8 cellular contexts compared by ENCODE assay signal in genomic region chr12:40104461-40105264, GRCh38. TPM values are rescaled to one million over a fixed set of nuclear protein-coding genes. Genes with fewer than 3 reads are reported as not detected.
DNase-seq lines count a peak whose midpoint lies in the region; ATAC-seq and TF ChIP-seq lines count a peak whose summit lies in the region.

No MANE protein-coding gene starts in this region.

- 12% methylated on average over 19 of the region's 20 CpGs for WGBS in hepatocyte (ENCODE audit: low lambda C conversion rate, missing lambda C conversion rate)

- no peaks in the 10 kb centered on the region for H3K36me3 ChIP-seq in H7 (replicated peaks; ENCODE audit: control insufficient read depth, insufficient read depth, low read length)
- no peaks in the 10 kb centered on the region for H3K36me3 ChIP-seq in hepatocyte (replicated peaks; ENCODE audit: insufficient read depth, low read depth)

- H4K20me1 ChIP-seq in hepatocyte (ENCODE audit: insufficient read depth, poor library complexity, severe bottlenecking): peaks cover 6% of the 10 kb centered on the region

- ATAC-seq in stimulated activated memory B cell treated with anti-CD40 and anti-IgM and Interleukin-4, amounts not matched to agents 10 μg/mL and 1 μg/mL and 100 μg/mL, for 72 hours: peak; percentile 3
- ATAC-seq in HG03108 (IDR thresholded peaks at IDR 0.05; ENCODE audit: unreplicated experiment) (no peak), GM18520 (IDR thresholded peaks at IDR 0.05; ENCODE audit: unreplicated experiment) (no peak)

- peak overlapping the region; percentile 62 for H3K27ac Mint-ChIP-seq in activated CD4-positive, alpha-beta T cell treated with anti-CD3 and anti-CD28 coated beads, Interleukin-2, amount 10 ng/mL, durations not matched to agents 7 days and 5 days
- peak overlapping the region; percentile 53 for H3K27ac Mint-ChIP-seq in stimulated activated memory B cell treated with anti-CD40 and anti-IgM and Interleukin-4, amounts not matched to agents 10 μg/mL and 1 μg/mL and 100 μg/mL, for 72 hours

- no peaks in the 10 kb centered on the region for H3K36me3 Mint-ChIP-seq in activated CD4-positive, alpha-beta T cell treated with anti-CD3 and anti-CD28 coated beads, Interleukin-2, amount 10 ng/mL, durations not matched to agents 7 days and 5 days (ENCODE audit: low read depth)
- peaks cover 19% of the 10 kb centered on the region for H3K36me3 Mint-ChIP-seq in stimulated activated memory B cell treated with anti-CD40 and anti-IgM and Interleukin-4, amounts not matched to agents 10 μg/mL and 1 μg/mL and 100 μg/mL, for 72 hours

- H3K27ac ChIP-seq in hepatocyte: peak overlapping the region; percentile 75

- H3K27me3 ChIP-seq in H7 (ENCODE audit: control insufficient read depth, insufficient read depth, low read length): peaks cover 2% of the 10 kb centered on the region; the same call in 1 of the 2 replicates
- no peaks in the 10 kb centered on the region for H3K27me3 ChIP-seq in hepatocyte

- peak overlapping the region; percentile 72 for H3K4me3 Mint-ChIP-seq in activated CD4-positive, alpha-beta T cell treated with anti-CD3 and anti-CD28 coated beads, Interleukin-2, amount 10 ng/mL, durations not matched to agents 7 days and 5 days
- peak overlapping the region; percentile 77 for H3K4me3 Mint-ChIP-seq in stimulated activated memory B cell treated with anti-CD40 and anti-IgM and Interleukin-4, amounts not matched to agents 10 μg/mL and 1 μg/mL and 100 μg/mL, for 72 hours

- no peaks in the 10 kb centered on the region for H3K9me2 ChIP-seq in hepatocyte (replicated peaks; ENCODE audit: insufficient read depth)

- CTCF ChIA-PET in activated CD4-positive, alpha-beta T cell treated with anti-CD3 and anti-CD28 coated beads, Interleukin-2, amount 10 ng/mL, durations not matched to agents 7 days and 5 days (lab: Charles Lee): interaction anchor here (1.1 to 2.0 kb wide), 3 partner anchors 10 to 94 kb away, joined by 3 to 5 read pairs (median 5); no protein-coding TSS in a partner anchor

- TF ChIP-seq CTCF in hepatocyte (IDR thresholded peaks at IDR 0.05; ENCODE audit: poor library complexity): no peak

- H3K9me3 Mint-ChIP-seq in activated CD4-positive, alpha-beta T cell treated with anti-CD3 and anti-CD28 coated beads, Interleukin-2, amount 10 ng/mL, durations not matched to agents 7 days and 5 days: no peaks in the 10 kb centered on the region
- H3K9me3 Mint-ChIP-seq in stimulated activated memory B cell treated with anti-CD40 and anti-IgM and Interleukin-4, amounts not matched to agents 10 μg/mL and 1 μg/mL and 100 μg/mL, for 72 hours: no peaks in the 10 kb centered on the region

- H3K27me3 Mint-ChIP-seq in activated CD4-positive, alpha-beta T cell treated with anti-CD3 and anti-CD28 coated beads, Interleukin-2, amount 10 ng/mL, durations not matched to agents 7 days and 5 days: peaks cover 11% of the 10 kb centered on the region
- H3K27me3 Mint-ChIP-seq in stimulated activated memory B cell treated with anti-CD40 and anti-IgM and Interleukin-4, amounts not matched to agents 10 μg/mL and 1 μg/mL and 100 μg/mL, for 72 hours: no peaks in the 10 kb centered on the region

- peaks cover 30% of the 10 kb centered on the region for H3K4me1 Mint-ChIP-seq in activated CD4-positive, alpha-beta T cell treated with anti-CD3 and anti-CD28 coated beads, Interleukin-2, amount 10 ng/mL, durations not matched to agents 7 days and 5 days
- H3K4me1 Mint-ChIP-seq in stimulated activated memory B cell treated with anti-CD40 and anti-IgM and Interleukin-4, amounts not matched to agents 10 μg/mL and 1 μg/mL and 100 μg/mL, for 72 hours: peaks cover 68% of the 10 kb centered on the region

- H2AFZ ChIP-seq in hepatocyte: peak overlapping the region; percentile 98

- in situ Hi-C loops in ACHN (cut with HindIII; ENCODE audit: low pct_ligation_motif_present, low pct_unique_long_range_greater_than_20kb, low sequenced_read_pairs): no loop called here

- H3K4me2 ChIP-seq in hepatocyte: peak overlapping the region; percentile 97

- H3K4me1 ChIP-seq in hepatocyte (ENCODE audit: insufficient read depth): peaks cover 15% of the 10 kb centered on the region

- peak overlapping the region; percentile 82 for H3K4me3 ChIP-seq in H7 (ENCODE audit: insufficient read depth, low read depth, low read length)
- peak overlapping the region; percentile 98 for H3K4me3 ChIP-seq in hepatocyte

- POLR2A ChIA-PET in activated CD4-positive, alpha-beta T cell treated with anti-CD3 and anti-CD28 coated beads, Interleukin-2, amount 10 ng/mL, durations not matched to agents 7 days and 5 days (lab: Charles Lee): no interaction called here

- no peaks in the 10 kb centered on the region for H3K9me3 ChIP-seq in hepatocyte (ENCODE audit: low read depth)

- peaks cover 50% of the 10 kb centered on the region for H3K79me2 ChIP-seq in hepatocyte

- peak; percentile 35 for DNase-seq in ACHN
- no peak for DNase-seq in H7
- DNase-seq in activated CD4-positive, alpha-beta T cell treated with anti-CD3 and anti-CD28 coated beads, Interleukin-2, amount 10 ng/mL, durations not matched to agents 7 days and 5 days: no peak
- peak; percentile 30 for DNase-seq in hepatocyte (ENCODE audit: low spot score)
- no peak for DNase-seq in GM03348 (ENCODE audit: low spot score)

RNA-seq across cellular contexts. Expression of gene SLC2A13, which starts 1.2 kb away (rescaled TPM):
- 13.8 and 20.1 TPM in 2 replicates for total RNA-seq in H7 (2014; rRNA removed; shearing (Covaris generic))
- total RNA-seq in activated CD4-positive, alpha-beta T cell treated with anti-CD3 and anti-CD28 coated beads, Interleukin-2, amount 10 ng/mL, durations not matched to agents 7 days and 5 days: 1 to 10 TPM; 2.2 to 2.5 TPM
- total RNA-seq in hepatocyte: 20.0 and 21.1 TPM in 2 replicates
- polyA plus RNA-seq in hepatocyte: 8.4 and 12.1 TPM in 2 replicates

Comparison
In these comparisons a context has a peak if more than half of its experiments do, and no peak if none do; other contexts are left out.
1. DNase-seq: peak in ACHN (single experiment) and hepatocyte (single experiment); none in H7 (single experiment), activated CD4-positive, alpha-beta T cell treated with anti-CD3 and anti-CD28 coated beads, Interleukin-2, amount 10 ng/mL, durations not matched to agents 7 days and 5 days (single experiment) and GM03348 (single experiment).